In genomic region chr9:126874546-126875314, GRCh38 we compare ENCODE assay signal across 1 cellular context.
TF ChIP-seq lines count a peak whose summit lies in the region.

No MANE protein-coding gene starts in this region.

TF ChIP-seq in IMR-90, 13 proteins besides CTCF, POLR2A, EP300 and RAD21 (continued from another document):
- TF ChIP-seq USF2 (IDR thresholded peaks at IDR 0.05; ENCODE audit: low read depth, low read length): no peak
TF ChIP-seq in IMR-90: peak in this region for 0.
